In genomic region chr1:182301026-182301436, GRCh38 we compare ENCODE assay signal across 11 cellular contexts.
DNase-seq lines count a peak whose midpoint lies in the region; ATAC-seq, FAIRE-seq and TF ChIP-seq lines count a peak whose summit lies in the region.
"Had no signal": no experiment of that assay in that cellular context is flagged by ENCODE, and none has a peak within 500 bp of the region (broad histone marks: within the 10 kb centered on the region; RNA-seq: fewer than 3 reads in every experiment).

No MANE protein-coding gene starts in this region.

- H3K27me3 Mint-ChIP-seq in activated naive CD8-positive, alpha-beta T cell treated with anti-CD3 and anti-CD28 coated beads, Interleukin-2, amount 10 ng/mL, durations not matched to agents 7 days and 5 days: peaks cover under 1% of the 10 kb centered on the region
- no peaks in the 10 kb centered on the region for H3K27me3 Mint-ChIP-seq in neural crest cell (ENCODE audit: low read depth)
- H3K27me3 Mint-ChIP-seq: activated naive CD4-positive, alpha-beta T cell treated with anti-CD3 and anti-CD28 coated beads, Interleukin-2, amount 10 ng/mL, durations not matched to agents 7 days and 5 days had no signal

- H3K9me3 Mint-ChIP-seq in activated naive CD8-positive, alpha-beta T cell treated with anti-CD3 and anti-CD28 coated beads, Interleukin-2, amount 10 ng/mL, durations not matched to agents 7 days and 5 days: no peaks in the 10 kb centered on the region
- H3K9me3 Mint-ChIP-seq in neural crest cell: no peaks in the 10 kb centered on the region
- H3K9me3 Mint-ChIP-seq: activated naive CD4-positive, alpha-beta T cell treated with anti-CD3 and anti-CD28 coated beads, Interleukin-2, amount 10 ng/mL, durations not matched to agents 7 days and 5 days had no signal

- TF ChIP-seq CTCF in neural crest cell (conservative IDR thresholded peaks at IDR 0.05): no peak

- H3K4me3 Mint-ChIP-seq in activated naive CD8-positive, alpha-beta T cell treated with anti-CD3 and anti-CD28 coated beads, Interleukin-2, amount 10 ng/mL, durations not matched to agents 7 days and 5 days: no peak overlapping the region
- peak overlapping the region; percentile 28 for H3K4me3 Mint-ChIP-seq in neural crest cell
- H3K4me3 Mint-ChIP-seq: activated naive CD4-positive, alpha-beta T cell treated with anti-CD3 and anti-CD28 coated beads, Interleukin-2, amount 10 ng/mL, durations not matched to agents 7 days and 5 days; WTC11 had no signal

- H3K27ac Mint-ChIP-seq in activated naive CD8-positive, alpha-beta T cell treated with anti-CD3 and anti-CD28 coated beads, Interleukin-2, amount 10 ng/mL, durations not matched to agents 7 days and 5 days: no peak overlapping the region
- peak overlapping the region; percentile 93 for H3K27ac Mint-ChIP-seq in neural crest cell (ENCODE audit: unreplicated experiment)
- H3K27ac Mint-ChIP-seq: activated naive CD4-positive, alpha-beta T cell treated with anti-CD3 and anti-CD28 coated beads, Interleukin-2, amount 10 ng/mL, durations not matched to agents 7 days and 5 days; WTC11 had no signal

- peaks cover 15% of the 10 kb centered on the region for H3K4me1 Mint-ChIP-seq in activated naive CD8-positive, alpha-beta T cell treated with anti-CD3 and anti-CD28 coated beads, Interleukin-2, amount 10 ng/mL, durations not matched to agents 7 days and 5 days
- peaks cover 50% of the 10 kb centered on the region for H3K4me1 Mint-ChIP-seq in neural crest cell

- POLR2A ChIA-PET in activated naive CD8-positive, alpha-beta T cell treated with anti-CD3 and anti-CD28 coated beads, Interleukin-2, amount 10 ng/mL, durations not matched to agents 7 days and 5 days (lab: Charles Lee): no interaction called here

- peak; percentile 32 for ATAC-seq in HG03108 (IDR thresholded peaks at IDR 0.05; ENCODE audit: unreplicated experiment)
- peak; percentile 73 for ATAC-seq in activated naive CD8-positive, alpha-beta T cell treated with anti-CD3 and anti-CD28 coated beads, Interleukin-2, amount 10 ng/mL, durations not matched to agents 7 days and 5 days (ENCODE audit: low read depth)
- ATAC-seq: SK-N-SH treated with all-trans-retinoic acid at 6 μM for 48 hours had no signal

- DNase-seq in activated T-cell treated with anti-CD3 and anti-CD28 coated beads for 48 hours (ENCODE audit: low read depth) (peak; percentile 2), activated T-cell treated with anti-CD3 and anti-CD28 coated beads for 4 hours (no peak), neural crest cell (ENCODE audit: low read depth, low spot score) (no peak), DMS153 (lab: John Stamatoyannopoulos, UW) (no peak), urothelium cell line (ENCODE audit: low spot score) (no peak), NCI-H2029 treated with DMSO at 0.1 percent for 48 hours (lab: John Stamatoyannopoulos, UW) (no peak)
- no peak for DNase-seq in activated naive CD8-positive, alpha-beta T cell treated with anti-CD3 and anti-CD28 coated beads, Interleukin-2, amount 10 ng/mL, durations not matched to agents 7 days and 5 days
- DNase-seq: activated naive CD4-positive, alpha-beta T cell treated with anti-CD3 and anti-CD28 coated beads, Interleukin-2, amount 10 ng/mL, durations not matched to agents 7 days and 5 days had no signal

- no peak for FAIRE-seq in urothelium cell line (lab: Jason Lieb, UNC)

- no peaks in the 10 kb centered on the region for H3K36me3 Mint-ChIP-seq in activated naive CD8-positive, alpha-beta T cell treated with anti-CD3 and anti-CD28 coated beads, Interleukin-2, amount 10 ng/mL, durations not matched to agents 7 days and 5 days
- H3K36me3 Mint-ChIP-seq in neural crest cell (ENCODE audit: low read depth): peaks cover 2% of the 10 kb centered on the region
- H3K36me3 Mint-ChIP-seq: activated naive CD4-positive, alpha-beta T cell treated with anti-CD3 and anti-CD28 coated beads, Interleukin-2, amount 10 ng/mL, durations not matched to agents 7 days and 5 days; WTC11 had no signal
